31 cellular contexts compared by ENCODE assay signal in the genomic region with DNA sequence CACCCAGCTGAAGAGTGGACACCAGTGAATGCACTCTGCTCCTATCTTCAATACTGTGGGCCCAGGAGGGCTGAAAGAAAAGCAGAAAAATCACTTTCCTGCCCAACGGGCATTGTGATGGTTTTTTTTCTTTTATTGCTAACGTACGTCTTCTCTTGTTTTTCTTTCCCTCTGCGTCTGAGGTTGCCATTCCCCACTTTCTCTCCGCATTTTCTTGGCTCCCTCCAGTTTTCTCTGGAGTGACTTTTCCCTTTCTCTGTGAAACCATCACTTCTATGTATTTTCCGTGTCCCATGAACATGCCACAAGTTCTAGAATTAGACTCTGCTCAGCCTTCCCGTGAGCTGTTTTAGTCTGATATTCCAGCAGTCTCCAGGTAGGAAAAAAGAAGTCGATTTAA.
DNase-seq lines count a peak whose midpoint lies in the region; ATAC-seq and TF ChIP-seq lines count a peak whose summit lies in the region.
"Had no signal": no experiment of that assay in that cellular context is flagged by ENCODE, and none has a peak within 500 bp of the region (broad histone marks: within the 10 kb centered on the region; RNA-seq: fewer than 3 reads in every experiment).

No MANE protein-coding gene starts in this region.

- H3K4ac ChIP-seq in neuronal stem cell (ENCODE audit: low read length), result no peak overlapping the region

- H3K4me3 Mint-ChIP-seq in CD8-positive, alpha-beta memory T cell, result peak overlapping the region in 1 of 7 donors; percentile 6
- no peak overlapping the region for H3K4me3 Mint-ChIP-seq in naive B cell
- H3K4me3 Mint-ChIP-seq: activated naive CD8-positive, alpha-beta T cell treated with anti-CD3 and anti-CD28 coated beads, Interleukin-2, amount 10 ng/mL, durations not matched to agents 7 days and 5 days; neural crest cell; T-helper 1 cell treated with Interleukin-12 subunit alpha and Interleukin-12 subunit beta and Interleukin-4 antibody, amounts not matched to agents 30 μg/mL and 1 μg/mL, for 36 hours had no signal

- H3K27ac ChIP-seq in CD8-positive, alpha-beta memory T cell (ENCODE audit: low read depth, low read length), result no peak overlapping the region
- peak overlapping the region; percentile 92 for H3K27ac ChIP-seq in SU-DHL-6 (ENCODE audit: low read depth, low read length)
- H3K27ac ChIP-seq in neuronal stem cell (replicated peaks; ENCODE audit: low read length), result no peak overlapping the region
- H3K27ac ChIP-seq: 22Rv1, GM23248, HL-60, left lung, SJSA1, testis had no signal

- no peaks in the 10 kb centered on the region for H3K9me3 ChIP-seq in CD8-positive, alpha-beta memory T cell (ENCODE audit: low read length)
- no peaks in the 10 kb centered on the region for H3K9me3 ChIP-seq in SU-DHL-6 (ENCODE audit: insufficient read depth, low read length)
- H3K9me3 ChIP-seq in neuronal stem cell (replicated peaks in 1 of 2; ENCODE audit: control insufficient read depth in 2 of 2, insufficient read depth in 1 of 2, low read depth in 1 of 2, low read length in 2 of 2), result no peaks in the 10 kb centered on the region
- H3K9me3 ChIP-seq: Caco-2, left lung, sigmoid colon, SJSA1, testis had no signal

- H3K36me3 Mint-ChIP-seq in CD8-positive, alpha-beta memory T cell, result peaks cover 0 to 26% (median 6%) of the 10 kb centered on the region in 3 donors
- H3K36me3 Mint-ChIP-seq in naive B cell, result peaks cover 0 to 4% of the 10 kb centered on the region in 2 donors

- no peak overlapping the region for H4K91ac ChIP-seq in neuronal stem cell (ENCODE audit: low read depth, low read length, poor library complexity)

- no CpG with 5 or more reads among the region's 8 CpGs for WGBS in neuronal stem cell (ENCODE audit: extremely low coverage in 2 of 2, insufficient read length in 2 of 2, insufficient replicate concordance in 1 of 2), 2 donors

- no peak for ATAC-seq in naive B cell (ENCODE audit: low read depth in 2 of 2)
- ATAC-seq: HepG2, left lung had no signal

- no peak overlapping the region for H2BK15ac ChIP-seq in neuronal stem cell (ENCODE audit: low read length)

- no peak overlapping the region for H2BK5ac ChIP-seq in neuronal stem cell (ENCODE audit: low read length)

- H3K9ac ChIP-seq in SU-DHL-6 (ENCODE audit: low read length), result peak overlapping the region; percentile 67
- no peak overlapping the region for H3K9ac ChIP-seq in neuronal stem cell (ENCODE audit: low read depth, low read length, poor library complexity)
- H3K9ac ChIP-seq: GM23248 had no signal

- no peak overlapping the region for H2BK12ac ChIP-seq in neuronal stem cell (ENCODE audit: low read length)

- H3K4me1 Mint-ChIP-seq in CD8-positive, alpha-beta memory T cell, result peaks cover 58 to 77% (median 77%) of the 10 kb centered on the region in 3 donors
- peaks cover 31 to 52% (median 50%) of the 10 kb centered on the region in 3 donors for H3K4me1 Mint-ChIP-seq in naive B cell

- no peak overlapping the region for H4K8ac ChIP-seq in neuronal stem cell (ENCODE audit: low read depth, low read length)

- no peak overlapping the region for H3K18ac ChIP-seq in neuronal stem cell (ENCODE audit: low read length)

- DNase-seq in NCI-H2107 treated with DMSO at 0.1 percent for 48 hours (lab: John Stamatoyannopoulos, UW; ENCODE audit: unreplicated experiment) (peak; percentile 26), NCI-H2107 (lab: John Stamatoyannopoulos, UW) (no peak), naive B cell (no peak), neuronal stem cell (ENCODE audit: low spot score) (no peak), cortex of kidney (lab: John Stamatoyannopoulos, UW) (no peak)
- DNase-seq in CD8-positive, alpha-beta memory T cell, result no peak
- no peak for DNase-seq in stimulated activated CD4-positive, alpha-beta T cell treated with anti-CD3 and anti-CD28 coated beads, Interleukin-1b, Interleukin-23, amount 100 ng/mL, for 48 hours
- DNase-seq: activated CD4-positive, alpha-beta T cell treated with anti-CD3 and anti-CD28 coated beads, Interleukin-2, amount 50 U/mL, for 4 hours; activated naive CD8-positive, alpha-beta T cell treated with anti-CD3 and anti-CD28 coated beads, Interleukin-2, amount 10 ng/mL, durations not matched to agents 7 days and 5 days; Caco-2; effector CD4-positive, alpha-beta T cell; EL; erythroblast; foreskin fibroblast; GM23248; hippocampal formation; left lung; midbrain; NCI-H2081 treated with DMSO at 0.1 percent for 48 hours; NCI-H446 treated with DMSO at 0.1 percent for 48 hours; NK-92 treated with Interleukin-12 subunit alpha and Interleukin-12 subunit beta, amount 100 ng/mL, for 24 hours; sigmoid colon; testis had no signal

- peak overlapping the region in 5 of 8 donors; percentile 24 to 93 (median 61) for H3K27ac Mint-ChIP-seq in CD8-positive, alpha-beta memory T cell
- H3K27ac Mint-ChIP-seq in naive B cell, result peak overlapping the region in 4 of 6 donors; percentile 1 to 36 (median 10)
- H3K27ac Mint-ChIP-seq: progenitor cell of endocrine pancreas had no signal

- H3K27me3 Mint-ChIP-seq in CD8-positive, alpha-beta memory T cell, result no peaks in the 10 kb centered on the region
- H3K27me3 Mint-ChIP-seq in naive B cell, result no peaks in the 10 kb centered on the region
- H3K27me3 Mint-ChIP-seq: activated naive CD8-positive, alpha-beta T cell treated with anti-CD3 and anti-CD28 coated beads, Interleukin-2, amount 10 ng/mL, durations not matched to agents 7 days and 5 days had no signal

- no peak overlapping the region for H3K4me3 ChIP-seq in CD8-positive, alpha-beta memory T cell (ENCODE audit: low read length)
- peak overlapping the region; percentile 47 for H3K4me3 ChIP-seq in SU-DHL-6 (ENCODE audit: insufficient read depth, low read length, poor library complexity, severe bottlenecking)
- H3K4me3 ChIP-seq in neuronal stem cell (ENCODE audit: low read length in 2 of 2), result no peak overlapping the region
- H3K4me3 ChIP-seq: GM23248, left lung, sigmoid colon, SJSA1, testis had no signal

- no peak overlapping the region for H3K23ac ChIP-seq in neuronal stem cell (ENCODE audit: low read depth, low read length, poor library complexity)

- H3K9me2 ChIP-seq in SU-DHL-6 (replicated peaks; ENCODE audit: insufficient read depth, low read length), result no peaks in the 10 kb centered on the region

- H3F3A ChIP-seq in SU-DHL-6 (ENCODE audit: insufficient read depth), result peaks cover 50% of the 10 kb centered on the region; the same call in 1 of the 2 replicates

- peaks cover 95% of the 10 kb centered on the region for H3K79me2 ChIP-seq in SU-DHL-6 (ENCODE audit: insufficient read depth, low read length)

- H3K4me1 ChIP-seq in CD8-positive, alpha-beta memory T cell (ENCODE audit: insufficient read depth, low read length), result peaks cover 51% of the 10 kb centered on the region
- no peaks in the 10 kb centered on the region for H3K4me1 ChIP-seq in neuronal stem cell (ENCODE audit: control insufficient read depth in 2 of 2, insufficient read depth in 1 of 2, low read depth in 1 of 2, low read length in 2 of 2)
- H3K4me1 ChIP-seq: Caco-2, SJSA1, testis had no signal

- H2BK120ac ChIP-seq in neuronal stem cell (ENCODE audit: low read depth, low read length), result no peak overlapping the region

- no peak overlapping the region for H2AK5ac ChIP-seq in neuronal stem cell (ENCODE audit: low read depth, low read length)

- CTCF ChIA-PET in CD8-positive, alpha-beta memory T cell (lab: Charles Lee), result interaction anchor here (1.2 to 13.8 kb wide), 5 partner anchors 9 to 173 kb away, joined by 3 to 144 read pairs (median 7); a partner anchor contains a TSS

- H3K27me3 ChIP-seq in CD8-positive, alpha-beta memory T cell (ENCODE audit: insufficient read depth, low read length, poor library complexity, severe bottlenecking), result no peaks in the 10 kb centered on the region
- H3K27me3 ChIP-seq in SU-DHL-6 (ENCODE audit: low read length) (no peaks in the 10 kb centered on the region), neuronal stem cell (ENCODE audit: control insufficient read depth in 3 of 3, insufficient read depth in 3 of 3, low read depth in 1 of 3, low read length in 3 of 3) (no peaks in the 10 kb centered on the region)
- H3K27me3 ChIP-seq: left lung, sigmoid colon, SJSA1, testis had no signal

- H3K79me1 ChIP-seq in neuronal stem cell (ENCODE audit: low read depth, low read length), result no peaks in the 10 kb centered on the region

- peak overlapping the region; percentile 75 for H3K4me2 ChIP-seq in SU-DHL-6 (ENCODE audit: low read depth, low read length, poor library complexity, severe bottlenecking)
- H3K4me2 ChIP-seq in neuronal stem cell (ENCODE audit: insufficient read depth, low read length, poor library complexity, severe bottlenecking), result no peak overlapping the region

- POLR2A ChIA-PET in CD8-positive, alpha-beta memory T cell (lab: Charles Lee), result no interaction called here

- no peak for TF ChIP-seq CTCF in SU-DHL-6 (IDR thresholded peaks at IDR 0.05; ENCODE audit: insufficient read depth, low read length, poor library complexity, severe bottlenecking)

- no peaks in the 10 kb centered on the region for H4K20me1 ChIP-seq in SU-DHL-6 (ENCODE audit: low read depth, low read length)

- H2AFZ ChIP-seq in SU-DHL-6 (ENCODE audit: low read depth, low read length, severe bottlenecking) (no peak overlapping the region), neuronal stem cell (ENCODE audit: low read length) (no peak overlapping the region)
- H2AFZ ChIP-seq: GM23248 had no signal

- H3K36me3 ChIP-seq in CD8-positive, alpha-beta memory T cell (ENCODE audit: insufficient read depth, low read length), result no peaks in the 10 kb centered on the region
- H3K36me3 ChIP-seq in SU-DHL-6 (ENCODE audit: low read length) (no peaks in the 10 kb centered on the region), neuronal stem cell (replicated peaks in 1 of 2; ENCODE audit: control insufficient read depth in 2 of 2, insufficient read depth in 2 of 2, low read length in 2 of 2) (no peaks in the 10 kb centered on the region)
- H3K36me3 ChIP-seq: left lung, sigmoid colon, SJSA1 had no signal

- no peak overlapping the region for H3K14ac ChIP-seq in neuronal stem cell (ENCODE audit: low read length)

- H3K9me3 Mint-ChIP-seq in CD8-positive, alpha-beta memory T cell, result no peaks in the 10 kb centered on the region
- no peaks in the 10 kb centered on the region for H3K9me3 Mint-ChIP-seq in naive B cell
- H3K9me3 Mint-ChIP-seq: activated naive CD8-positive, alpha-beta T cell treated with anti-CD3 and anti-CD28 coated beads, Interleukin-2, amount 10 ng/mL, durations not matched to agents 7 days and 5 days; neural crest cell; T-helper 1 cell treated with Interleukin-12 subunit alpha and Interleukin-12 subunit beta and Interleukin-4 antibody, amounts not matched to agents 30 μg/mL and 1 μg/mL, for 36 hours had no signal
